Comparison of ENCODE assay signal across 31 cellular contexts in the genomic region with DNA sequence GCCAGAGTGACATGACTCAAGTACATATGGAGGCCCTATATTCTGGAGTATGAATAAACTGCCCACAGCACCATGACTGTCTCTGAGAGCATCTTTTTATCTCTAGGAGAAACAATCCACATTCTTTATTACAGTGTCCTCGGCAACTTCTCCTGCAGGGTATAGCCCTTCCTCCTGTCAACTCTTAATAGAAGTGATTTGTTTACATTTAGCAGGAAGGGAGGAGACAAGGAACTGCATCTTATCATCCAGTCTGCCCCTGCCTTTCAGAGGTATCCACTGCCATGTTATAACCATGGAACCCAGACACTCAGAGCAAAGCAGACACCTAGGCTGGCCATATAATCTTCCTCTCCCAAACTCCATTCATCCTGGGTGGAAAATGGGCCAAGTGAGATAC.
"Had no signal": no experiment of that assay in that cellular context is flagged by ENCODE, and none has a peak within 500 bp of the region (broad histone marks: within the 10 kb centered on the region; RNA-seq: fewer than 3 reads in every experiment).

No MANE protein-coding gene starts in this region.

- H3K4me1 Mint-ChIP-seq: activated B cell treated with CpG ODN at 0.5 μM for 24 hours; central memory CD8-positive, alpha-beta T cell; T-helper 17 cell had no signal

- H3K4me1 ChIP-seq: gastrocnemius medialis had no signal

- H3K27me3 Mint-ChIP-seq: activated B cell treated with CpG ODN at 0.5 μM for 24 hours; activated CD4-positive, alpha-beta memory T cell treated with anti-CD3 and anti-CD28 coated beads for 36 hours; activated T-cell treated with anti-CD3 and anti-CD28 coated beads, Interleukin-2, amount 50 U/mL, for 24 hours; central memory CD8-positive, alpha-beta T cell; dendritic cell treated with granulocyte-macrophage colony-stimulating factor and Interleukin-4, amounts not matched to agents 40 ng/mL and 50 ng/mL, for 4 days; T-helper 17 cell had no signal

- ATAC-seq: activated CD4-positive, CD25-positive, alpha-beta regulatory T cell treated with anti-CD3 and anti-CD28 coated beads, Interleukin-2, amount 50 U/mL, for 24 hours; activated T-cell treated with anti-CD3 and anti-CD28 coated beads, Interleukin-2, amount 50 U/mL, for 72 hours; esophagus mucosa; gastrocnemius medialis; T-helper 17 cell had no signal

- H3K36me3 Mint-ChIP-seq: activated CD4-positive, alpha-beta memory T cell treated with anti-CD3 and anti-CD28 coated beads for 36 hours; activated naive CD8-positive, alpha-beta T cell had no signal

- H3K27ac Mint-ChIP-seq: activated B cell treated with CpG ODN at 0.5 μM for 24 hours; activated CD4-positive, alpha-beta memory T cell treated with anti-CD3 and anti-CD28 coated beads for 36 hours; activated naive CD8-positive, alpha-beta T cell; activated T-cell treated with anti-CD3 and anti-CD28 coated beads, Interleukin-2, amount 50 U/mL, for 24 hours; activated T-cell treated with anti-CD3 and anti-CD28 coated beads, Interleukin-2, amount 50 U/mL, for 72 hours; dendritic cell treated with granulocyte-macrophage colony-stimulating factor and Interleukin-4, amounts not matched to agents 40 ng/mL and 50 ng/mL, for 4 days; endodermal cell; T-helper 17 cell; T-helper 2 cell treated with Interferon-gamma antibody and Interleukin-4, amounts not matched to agents 5 μg/mL and 100 μg/mL, for 36 hours had no signal

- H3K27ac ChIP-seq: brain microvascular endothelial cell, coronary artery, dorsolateral prefrontal cortex, gastrocnemius medialis, WERI-Rb-1 had no signal

- DNase-seq: activated B cell treated with CpG ODN at 0.5 μM for 24 hours; activated CD4-positive, alpha-beta memory T cell treated with anti-CD3 and anti-CD28 coated beads for 36 hours; activated CD4-positive, alpha-beta T cell treated with anti-CD3 and anti-CD28 coated beads for 48 hours; activated CD8-positive, alpha-beta memory T cell treated with anti-CD3 and anti-CD28 coated beads, Interleukin-2, amount 50 U/mL, for 48 hours; activated effector memory CD4-positive, alpha-beta T cell treated with Interleukin-2 at 50 U/mL for 16 hours; activated gamma-delta T cell treated with Interleukin-2 at 50 U/mL for 16 hours; activated naive CD4-positive, alpha-beta T cell treated with anti-CD3 and anti-CD28 coated beads, Interleukin-2, amount 50 U/mL, for 16 hours; activated naive CD4-positive, alpha-beta T cell treated with Interleukin-2 at 50 U/mL for 16 hours; activated T-cell treated with anti-CD3 and anti-CD28 coated beads for 4 hours; activated T-cell treated with anti-CD3 and anti-CD28 coated beads, Interleukin-2, amount 50 U/mL, for 24 hours; activated T-cell treated with anti-CD3 and anti-CD28 coated beads, Interleukin-2, amount 50 U/mL, for 72 hours; amniotic stem cell; anterior cingulate cortex; brain microvascular endothelial cell; dorsolateral prefrontal cortex; effector memory CD4-positive, alpha-beta T cell; endodermal cell; foreskin fibroblast; gastrocnemius medialis; glutamatergic neuron; T-helper 1 cell; T-helper 17 cell; T1000; WERI-Rb-1 had no signal

- H3K4me3 Mint-ChIP-seq: activated B cell treated with CpG ODN at 0.5 μM for 24 hours; activated CD4-positive, alpha-beta memory T cell treated with anti-CD3 and anti-CD28 coated beads for 36 hours; activated naive CD8-positive, alpha-beta T cell; activated T-cell treated with anti-CD3 and anti-CD28 coated beads, Interleukin-2, amount 50 U/mL, for 24 hours; activated T-cell treated with anti-CD3 and anti-CD28 coated beads, Interleukin-2, amount 50 U/mL, for 72 hours; central memory CD8-positive, alpha-beta T cell; dendritic cell treated with granulocyte-macrophage colony-stimulating factor and Interleukin-4, amounts not matched to agents 40 ng/mL and 50 ng/mL, for 4 days; endodermal cell; T-helper 17 cell; T-helper 2 cell treated with Interferon-gamma antibody and Interleukin-4, amounts not matched to agents 5 μg/mL and 100 μg/mL, for 36 hours had no signal

- H3K9me3 Mint-ChIP-seq: activated B cell treated with CpG ODN at 0.5 μM for 24 hours; activated CD4-positive, alpha-beta memory T cell treated with anti-CD3 and anti-CD28 coated beads for 36 hours; dendritic cell treated with granulocyte-macrophage colony-stimulating factor and Interleukin-4, amounts not matched to agents 40 ng/mL and 50 ng/mL, for 4 days; endodermal cell had no signal

- H3K27me3 ChIP-seq: brain microvascular endothelial cell, dorsolateral prefrontal cortex, gastrocnemius medialis had no signal

- H3K4me3 ChIP-seq: coronary artery, dorsolateral prefrontal cortex, gastrocnemius medialis had no signal

- H3K36me3 ChIP-seq: brain microvascular endothelial cell, gastrocnemius medialis, WERI-Rb-1 had no signal

- H3K9me3 ChIP-seq: gastrocnemius medialis had no signal
